17 cellular contexts compared by ENCODE assay signal in the genomic region with DNA sequence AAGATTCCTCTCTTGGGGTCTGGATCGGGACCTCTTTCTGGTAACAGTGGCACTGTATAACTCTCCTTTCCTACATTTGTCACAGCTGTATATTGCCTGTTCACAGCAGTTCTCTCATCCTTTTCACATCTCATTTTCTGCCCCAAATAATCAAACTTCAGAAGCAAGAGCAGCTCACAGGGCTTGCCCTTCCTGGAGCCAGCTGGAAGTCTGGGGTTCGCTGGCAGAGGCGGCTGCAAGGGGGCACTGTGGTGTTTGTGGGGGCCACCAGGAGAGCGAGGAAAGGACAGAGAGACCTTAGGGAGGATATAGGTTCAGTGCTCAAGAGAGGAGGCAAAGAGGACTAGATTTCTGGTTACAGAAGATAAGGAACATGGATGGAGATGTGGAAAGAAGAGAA.
DNase-seq lines count a peak whose midpoint lies in the region; ATAC-seq and TF ChIP-seq lines count a peak whose summit lies in the region.
"Had no signal": no experiment of that assay in that cellular context is flagged by ENCODE, and none has a peak within 500 bp of the region (broad histone marks: within the 10 kb centered on the region; RNA-seq: fewer than 3 reads in every experiment).

No MANE protein-coding gene starts in this region.

- no peak overlapping the region for H3K4me2 ChIP-seq in osteoblast (ENCODE audit: insufficient read depth, low read length)
- H3K4me2 ChIP-seq: A549; BLaER1 treated with 17β-estradiol and CSF1 and Interleukin-3, amounts not matched to agents 10 nM and 100 nM had no signal

- POLR2A ChIA-PET in activated CD8-positive, alpha-beta T cell treated with anti-CD3 and anti-CD28 coated beads, Interleukin-2, amount 10 ng/mL, durations not matched to agents 7 days and 5 days (lab: Charles Lee) = no interaction called here
- POLR2A ChIA-PET in activated CD8-positive, alpha-beta T cell treated with anti-CD3 and anti-CD28 coated beads for 36 hours (lab: Charles Lee) = no interaction called here

- no peaks in the 10 kb centered on the region for H3K36me3 ChIP-seq in osteoblast (ENCODE audit: insufficient read depth, low read length)
- H3K36me3 ChIP-seq: BLaER1 treated with 17β-estradiol and CSF1 and Interleukin-3, amounts not matched to agents 10 nM and 100 nM had no signal

- H3K27me3 Mint-ChIP-seq in activated CD8-positive, alpha-beta T cell treated with anti-CD3 and anti-CD28 coated beads, Interleukin-2, amount 10 ng/mL, durations not matched to agents 7 days and 5 days (ENCODE audit: low read depth) = peaks cover 3% of the 10 kb centered on the region
- H3K27me3 Mint-ChIP-seq in activated CD8-positive, alpha-beta T cell treated with anti-CD3 and anti-CD28 coated beads for 36 hours = no peaks in the 10 kb centered on the region

- no peak for DNase-seq in activated CD8-positive, alpha-beta T cell treated with anti-CD3 and anti-CD28 coated beads, Interleukin-2, amount 10 ng/mL, durations not matched to agents 7 days and 5 days
- no peak for DNase-seq in activated CD8-positive, alpha-beta T cell treated with anti-CD3 and anti-CD28 coated beads for 36 hours
- DNase-seq in osteoblast (ENCODE audit: insufficient read length, low spot score, missing footprints) (peak; percentile 11), Right ventricle myocardium inferior (ENCODE audit: missing footprints) (no peak)
- DNase-seq: AML-193; Caco-2; Calu3; CD4-positive, alpha-beta T cell; CD8-positive, alpha-beta T cell; DMS79 treated with DMSO at 0.1 percent for 48 hours; GF-D8 had no signal

- H2AFZ ChIP-seq in osteoblast (ENCODE audit: low read length) = no peak overlapping the region

- TF ChIP-seq CTCF in activated CD8-positive, alpha-beta T cell treated with anti-CD3 and anti-CD28 coated beads for 36 hours (IDR thresholded peaks at IDR 0.05) = no peak
- TF ChIP-seq CTCF in osteoblast (IDR thresholded peaks at IDR 0.05; ENCODE audit: extremely low read depth, low read depth, low read length) = no peak

- no peak for ATAC-seq in activated CD8-positive, alpha-beta T cell treated with anti-CD3 and anti-CD28 coated beads, Interleukin-2, amount 10 ng/mL, durations not matched to agents 7 days and 5 days
- no peak for ATAC-seq in activated CD8-positive, alpha-beta T cell treated with anti-CD3 and anti-CD28 coated beads for 36 hours
- ATAC-seq in Right ventricle myocardium inferior (no peak), GM21515 (IDR thresholded peaks at IDR 0.05; ENCODE audit: unreplicated experiment) (no peak)
- ATAC-seq: A549; CD8-positive, alpha-beta T cell had no signal

- no peaks in the 10 kb centered on the region for H4K20me1 ChIP-seq in osteoblast (ENCODE audit: insufficient read depth, low read length)
- H4K20me1 ChIP-seq: BLaER1 treated with 17β-estradiol and CSF1 and Interleukin-3, amounts not matched to agents 10 nM and 100 nM had no signal

- no peaks in the 10 kb centered on the region for H3K9me3 ChIP-seq in osteoblast (ENCODE audit: low read depth, low read length)
- H3K9me3 ChIP-seq: A549, Caco-2 had no signal

- peaks cover 4% of the 10 kb centered on the region for H3K4me1 ChIP-seq in osteoblast (ENCODE audit: insufficient read depth, low read length)
- H3K4me1 ChIP-seq: Caco-2 had no signal

- CTCF ChIA-PET in activated CD8-positive, alpha-beta T cell treated with anti-CD3 and anti-CD28 coated beads, Interleukin-2, amount 10 ng/mL, durations not matched to agents 7 days and 5 days (lab: Charles Lee) = interaction anchor here (1.1 to 1.4 kb wide), 3 partner anchors 16 to 18 kb away, joined by 3 to 4 read pairs (median 4); no protein-coding TSS in a partner anchor
- CTCF ChIA-PET in activated CD8-positive, alpha-beta T cell treated with anti-CD3 and anti-CD28 coated beads for 36 hours (lab: Charles Lee) = interaction anchor here (1.7 kb wide), 1 partner anchor 18 kb away, joined by 5 read pairs; no protein-coding TSS in a partner anchor

- H3K4me3 ChIP-seq in osteoblast (ENCODE audit: insufficient read depth, low read length) = no peak overlapping the region
- H3K4me3 ChIP-seq: A549; BLaER1 treated with 17β-estradiol and CSF1 and Interleukin-3, amounts not matched to agents 10 nM and 100 nM had no signal

- no peaks in the 10 kb centered on the region for H3K79me2 ChIP-seq in osteoblast (ENCODE audit: insufficient read depth, low read length)

- no peaks in the 10 kb centered on the region for H3K4me1 Mint-ChIP-seq in activated CD8-positive, alpha-beta T cell treated with anti-CD3 and anti-CD28 coated beads, Interleukin-2, amount 10 ng/mL, durations not matched to agents 7 days and 5 days (ENCODE audit: low read depth)
- H3K4me1 Mint-ChIP-seq in activated CD8-positive, alpha-beta T cell treated with anti-CD3 and anti-CD28 coated beads for 36 hours (ENCODE audit: low read depth) = no peaks in the 10 kb centered on the region
- H3K4me1 Mint-ChIP-seq: B cell had no signal

- H3K9me3 Mint-ChIP-seq in activated CD8-positive, alpha-beta T cell treated with anti-CD3 and anti-CD28 coated beads, Interleukin-2, amount 10 ng/mL, durations not matched to agents 7 days and 5 days (ENCODE audit: insufficient read depth) = no peaks in the 10 kb centered on the region
- no peaks in the 10 kb centered on the region for H3K9me3 Mint-ChIP-seq in activated CD8-positive, alpha-beta T cell treated with anti-CD3 and anti-CD28 coated beads for 36 hours
- H3K9me3 Mint-ChIP-seq: CD4-positive, alpha-beta T cell had no signal

- no peaks in the 10 kb centered on the region for H3K36me3 Mint-ChIP-seq in activated CD8-positive, alpha-beta T cell treated with anti-CD3 and anti-CD28 coated beads, Interleukin-2, amount 10 ng/mL, durations not matched to agents 7 days and 5 days (ENCODE audit: low read depth)
- H3K36me3 Mint-ChIP-seq in activated CD8-positive, alpha-beta T cell treated with anti-CD3 and anti-CD28 coated beads for 36 hours (ENCODE audit: low read depth) = no peaks in the 10 kb centered on the region
- H3K36me3 Mint-ChIP-seq: CD8-positive, alpha-beta T cell had no signal

- no peaks in the 10 kb centered on the region for H3K27me3 ChIP-seq in osteoblast (ENCODE audit: insufficient read depth, low read length)
- H3K27me3 ChIP-seq: BLaER1 treated with 17β-estradiol and CSF1 and Interleukin-3, amounts not matched to agents 10 nM and 100 nM had no signal

- H3K4me3 Mint-ChIP-seq in activated CD8-positive, alpha-beta T cell treated with anti-CD3 and anti-CD28 coated beads, Interleukin-2, amount 10 ng/mL, durations not matched to agents 7 days and 5 days = no peak overlapping the region
- H3K4me3 Mint-ChIP-seq in activated CD8-positive, alpha-beta T cell treated with anti-CD3 and anti-CD28 coated beads for 36 hours = no peak overlapping the region
- H3K4me3 Mint-ChIP-seq: B cell; CD4-positive, alpha-beta T cell; CD8-positive, alpha-beta T cell had no signal

- peak overlapping the region; percentile 6 for H3K27ac Mint-ChIP-seq in activated CD8-positive, alpha-beta T cell treated with anti-CD3 and anti-CD28 coated beads, Interleukin-2, amount 10 ng/mL, durations not matched to agents 7 days and 5 days
- no peak overlapping the region for H3K27ac Mint-ChIP-seq in activated CD8-positive, alpha-beta T cell treated with anti-CD3 and anti-CD28 coated beads for 36 hours
- H3K27ac Mint-ChIP-seq: B cell; CD4-positive, alpha-beta T cell; CD8-positive, alpha-beta T cell had no signal

- no peak overlapping the region for H3K27ac ChIP-seq in osteoblast (ENCODE audit: low read depth, low read length)
- H3K27ac ChIP-seq: 22Rv1; A549; BLaER1 treated with 17β-estradiol and CSF1 and Interleukin-3, amounts not matched to agents 10 nM and 100 nM; C4-2B had no signal

- intact Hi-C loops in activated CD8-positive, alpha-beta T cell treated with anti-CD3 and anti-CD28 coated beads for 36 hours (cut with micrococcal nuclease) = no loop called here
- intact Hi-C loops in Right ventricle myocardium inferior (cut with DNase I) = no loop called here
